23 cellular contexts compared by ENCODE assay signal in the genomic region with DNA sequence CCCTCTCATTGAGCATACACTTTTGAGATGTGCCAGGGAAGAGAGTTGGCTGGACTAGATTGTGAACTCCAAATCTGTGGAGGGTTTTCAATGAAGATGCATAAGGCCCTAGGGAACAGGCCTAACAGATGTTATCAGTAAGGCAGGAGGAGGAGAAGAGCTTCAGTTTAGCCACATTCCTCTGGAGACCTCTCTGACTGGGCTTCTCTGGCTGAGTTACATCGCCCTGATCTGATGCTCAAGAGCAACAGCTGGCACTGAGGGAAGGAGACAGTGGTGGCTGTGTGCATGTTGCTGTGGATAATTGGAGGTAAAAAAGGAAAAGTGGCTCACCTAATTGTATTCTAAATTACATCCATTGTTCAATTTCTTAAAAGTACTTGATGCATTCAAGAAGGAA.
"Had no signal": no experiment of that assay in that cellular context is flagged by ENCODE, and none has a peak within 500 bp of the region (broad histone marks: within the 10 kb centered on the region; RNA-seq: fewer than 3 reads in every experiment).

No MANE protein-coding gene starts in this region.

- H3K4me3 ChIP-seq: coronary artery, esophagus squamous epithelium, heart right ventricle, smooth muscle cell had no signal

- ATAC-seq: activated CD4-positive, CD25-positive, alpha-beta regulatory T cell treated with anti-CD3 and anti-CD28 coated beads, Interleukin-2, amount 50 U/mL, for 24 hours; activated naive CD8-positive, alpha-beta T cell treated with anti-CD3 and anti-CD28 coated beads, Interleukin-2, amount 50 U/mL, for 24 hours; activated T-cell treated with anti-CD3 and anti-CD28 coated beads, Interleukin-2, amount 50 U/mL, for 72 hours; heart right ventricle; left cardiac atrium; sciatic nerve; stimulated activated naive B cell treated with anti-CD40 and anti-IgM and Interleukin-4, amounts not matched to agents 10 μg/mL and 1 μg/mL and 100 μg/mL, for 72 hours had no signal

- H3K36me3 ChIP-seq: esophagus squamous epithelium, heart right ventricle had no signal

- H3K27ac ChIP-seq: coronary artery, esophagus squamous epithelium, heart right ventricle, VCaP had no signal

- H3K4me2 ChIP-seq: smooth muscle cell had no signal

- DNase-seq: activated CD4-positive, alpha-beta memory T cell treated with anti-CD3 and anti-CD28 coated beads, Interleukin-2, amount 10 ng/mL, durations not matched to agents 7 days and 5 days; activated CD4-positive, alpha-beta T cell treated with anti-CD3 and anti-CD28 coated beads, Interleukin-2, amount 10 ng/mL, durations not matched to agents 24 days and 14 days; activated effector memory CD4-positive, alpha-beta T cell treated with anti-CD3 and anti-CD28 coated beads, Interleukin-2, amount 50 U/mL, for 16 hours; activated naive CD4-positive, alpha-beta T cell treated with anti-CD3 and anti-CD28 coated beads, Interleukin-2, amount 50 U/mL, for 16 hours; activated naive CD8-positive, alpha-beta T cell treated with anti-CD3 and anti-CD28 coated beads, Interleukin-2, amount 50 U/mL, for 24 hours; activated T-cell treated with anti-CD3 and anti-CD28 coated beads, Interleukin-2, amount 50 U/mL, for 72 hours; cerebellar nuclear complex; endodermal cell; esophagus squamous epithelium; foreskin fibroblast; heart right ventricle; islet precursor cell; left cardiac atrium; nephron progenitor cell; occipital lobe; posterior cingulate gyrus; stimulated activated CD4-positive, alpha-beta T cell treated with anti-CD3 and anti-CD28 coated beads, Interleukin-15, amount 100 ng/mL, for 24 hours; stimulated activated naive B cell treated with anti-CD40 and anti-IgM and Interleukin-4, amounts not matched to agents 10 μg/mL and 1 μg/mL and 100 μg/mL, for 72 hours had no signal

- H3K27me3 ChIP-seq: esophagus squamous epithelium, heart right ventricle had no signal

- H3K9me3 ChIP-seq: esophagus squamous epithelium, heart right ventricle had no signal
